1 cellular context compared by ENCODE assay signal in the genomic region with DNA sequence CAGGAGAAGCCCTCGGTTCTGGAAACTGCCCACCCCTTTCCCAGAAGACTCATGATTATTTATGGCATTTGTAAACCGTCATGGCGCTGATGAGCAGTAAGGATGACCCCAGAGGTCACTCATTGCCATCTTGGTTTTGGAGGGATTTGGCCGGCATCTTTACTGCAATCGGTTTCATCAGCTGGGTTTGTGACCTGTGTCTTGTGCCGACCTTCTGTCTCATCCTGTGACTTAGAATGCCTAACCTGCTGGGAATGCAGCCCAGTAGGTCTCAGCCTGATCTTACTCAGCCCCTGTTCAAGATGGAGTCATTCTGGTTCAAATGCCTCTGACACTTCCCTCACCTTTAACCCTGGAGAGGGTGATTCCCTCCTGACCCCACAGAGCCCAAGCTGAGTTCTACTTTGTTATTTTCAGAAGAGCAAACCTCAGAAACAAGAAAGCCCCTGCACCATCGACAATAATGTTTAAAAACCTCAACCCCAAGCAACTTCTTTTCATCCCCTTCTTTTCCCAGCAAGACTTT.
A peak's percentile ranks its signal among the peaks of the same experiment; 100 is the strongest.
TF ChIP-seq lines count a peak whose summit lies in the region.

No MANE protein-coding gene starts in this region.

TF ChIP-seq in K562, 482 proteins besides CTCF, POLR2A, EP300 and RAD21 (continued from another document and continues in another):
- TF ChIP-seq WHSC1 (IDR thresholded peaks at IDR 0.05; ENCODE audit: low read length) (no peak), CEBPG (CRISPR knock-in tag; IDR thresholded peaks at IDR 0.05) (peak; percentile 87), CEBPG (tag; conservative IDR thresholded peaks at IDR 0.05 in 1 of 2, IDR thresholded peaks at IDR 0.05 in 1 of 2) (peak; percentile 60 to 91), ZNF239 (CRISPR knock-in tag; IDR thresholded peaks at IDR 0.05) (peak; percentile 90), GABPB2 (CRISPR knock-in tag; conservative IDR thresholded peaks at IDR 0.05) (peak; percentile 53; the same call in 1 of the 2 replicates), PHTF2 (CRISPR knock-in tag; IDR thresholded peaks at IDR 0.05) (0 out of 2 replicates have a peak, but pooled peaks have one; percentile 71), TSC22D4 (tag; IDR thresholded peaks at IDR 0.05) (no peak), C11orf30 (IDR thresholded peaks at IDR 0.05; ENCODE audit: low read depth) (no peak), NFRKB (IDR thresholded peaks at IDR 0.05; ENCODE audit: low read depth) (peak; percentile 60; the same call in 1 of the 2 replicates), SMARCA5 (IDR thresholded peaks at IDR 0.05) (no peak), ZZZ3 (IDR thresholded peaks at IDR 0.05) (no peak), PHB (CRISPR knock-in tag; IDR thresholded peaks at IDR 0.05) (0 out of 2 replicates have a peak, but pooled peaks have one; percentile 26), ZNF76 (CRISPR knock-in tag; IDR thresholded peaks at IDR 0.05; ENCODE audit: borderline replicate concordance) (peak; percentile 98), CXXC5 (CRISPR knock-in tag; IDR thresholded peaks at IDR 0.05) (peak; percentile 91), KDM1A (IDR thresholded peaks at IDR 0.05) (no peak; a peak in 1 of 4 replicates), CREBBP (IDR thresholded peaks at IDR 0.05; ENCODE audit: low read depth, low read length) (no peak), ZBTB7A (IDR thresholded peaks at IDR 0.05; ENCODE audit: borderline replicate concordance, control insufficient read depth, low read depth, low read length) (no peak), GABPA (tag; conservative IDR thresholded peaks at IDR 0.05; ENCODE audit: low read depth) (peak; percentile 61), BRCA1 (IDR thresholded peaks at IDR 0.05) (no peak), BRCA1 (CRISPR knock-in tag; IDR thresholded peaks at IDR 0.05) (no peak), ILK (tag; IDR thresholded peaks at IDR 0.05; ENCODE audit: borderline replicate concordance, low read depth) (peak; percentile 65; the same call in 1 of the 2 replicates), NONO (IDR thresholded peaks at IDR 0.05; ENCODE audit: low read depth in 2 of 2, low read length in 1 of 2) (no peak), ELF2 (CRISPR knock-in tag; IDR thresholded peaks at IDR 0.05) (no peak), ZNF134 (CRISPR knock-in tag; conservative IDR thresholded peaks at IDR 0.05) (peak; percentile 72; the same call in 1 of the 2 replicates), TGIF2 (CRISPR knock-in tag; IDR thresholded peaks at IDR 0.05) (no peak), ATF7 (IDR thresholded peaks at IDR 0.05) (peak; percentile 76), MTA3 (IDR thresholded peaks at IDR 0.05; ENCODE audit: borderline replicate concordance) (no peak), MYC (IDR thresholded peaks at IDR 0.05; ENCODE audit: low read depth, low read length) (0 out of 2 replicates have a peak, but pooled peaks have one; percentile 30), MYC (CRISPR knock-in tag; IDR thresholded peaks at IDR 0.05; ENCODE audit: borderline replicate concordance, low read depth) (peak; percentile 91; the same call in 1 of the 2 replicates), NCOA6 (IDR thresholded peaks at IDR 0.05) (no peak), SAFB2 (IDR thresholded peaks at IDR 0.05; ENCODE audit: borderline replicate concordance, low read depth, low read length, severe bottlenecking) (no peak), MEF2D (tag; conservative IDR thresholded peaks at IDR 0.05; ENCODE audit: low read depth) (peak; percentile 97), RBM22 (IDR thresholded peaks at IDR 0.05; ENCODE audit: low read depth, low read length, poor library complexity, severe bottlenecking) (no peak), MAFK (IDR thresholded peaks at IDR 0.05; ENCODE audit: low read length) (no peak), EZH2 (IDR thresholded peaks at IDR 0.05; ENCODE audit: borderline replicate concordance, low read depth, low read length) (no peak), RBFOX2 (IDR thresholded peaks at IDR 0.05; ENCODE audit: low read depth, low read length) (no peak)
- TF ChIP-seq, protein P1, sequence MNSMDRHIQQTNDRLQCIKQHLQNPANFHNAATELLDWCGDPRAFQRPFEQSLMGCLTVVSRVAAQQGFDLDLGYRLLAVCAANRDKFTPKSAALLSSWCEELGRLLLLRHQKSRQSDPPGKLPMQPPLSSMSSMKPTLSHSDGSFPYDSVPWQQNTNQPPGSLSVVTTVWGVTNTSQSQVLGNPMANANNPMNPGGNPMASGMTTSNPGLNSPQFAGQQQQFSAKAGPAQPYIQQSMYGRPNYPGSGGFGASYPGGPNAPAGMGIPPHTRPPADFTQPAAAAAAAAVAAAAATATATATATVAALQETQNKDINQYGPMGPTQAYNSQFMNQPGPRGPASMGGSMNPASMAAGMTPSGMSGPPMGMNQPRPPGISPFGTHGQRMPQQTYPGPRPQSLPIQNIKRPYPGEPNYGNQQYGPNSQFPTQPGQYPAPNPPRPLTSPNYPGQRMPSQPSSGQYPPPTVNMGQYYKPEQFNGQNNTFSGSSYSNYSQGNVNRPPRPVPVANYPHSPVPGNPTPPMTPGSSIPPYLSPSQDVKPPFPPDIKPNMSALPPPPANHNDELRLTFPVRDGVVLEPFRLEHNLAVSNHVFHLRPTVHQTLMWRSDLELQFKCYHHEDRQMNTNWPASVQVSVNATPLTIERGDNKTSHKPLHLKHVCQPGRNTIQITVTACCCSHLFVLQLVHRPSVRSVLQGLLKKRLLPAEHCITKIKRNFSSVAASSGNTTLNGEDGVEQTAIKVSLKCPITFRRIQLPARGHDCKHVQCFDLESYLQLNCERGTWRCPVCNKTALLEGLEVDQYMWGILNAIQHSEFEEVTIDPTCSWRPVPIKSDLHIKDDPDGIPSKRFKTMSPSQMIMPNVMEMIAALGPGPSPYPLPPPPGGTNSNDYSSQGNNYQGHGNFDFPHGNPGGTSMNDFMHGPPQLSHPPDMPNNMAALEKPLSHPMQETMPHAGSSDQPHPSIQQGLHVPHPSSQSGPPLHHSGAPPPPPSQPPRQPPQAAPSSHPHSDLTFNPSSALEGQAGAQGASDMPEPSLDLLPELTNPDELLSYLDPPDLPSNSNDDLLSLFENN (IDR thresholded peaks at IDR 0.05; ENCODE audit: low read depth in 2 of 2, low read length in 2 of 2): no peak
- TF ChIP-seq, protein P2, sequence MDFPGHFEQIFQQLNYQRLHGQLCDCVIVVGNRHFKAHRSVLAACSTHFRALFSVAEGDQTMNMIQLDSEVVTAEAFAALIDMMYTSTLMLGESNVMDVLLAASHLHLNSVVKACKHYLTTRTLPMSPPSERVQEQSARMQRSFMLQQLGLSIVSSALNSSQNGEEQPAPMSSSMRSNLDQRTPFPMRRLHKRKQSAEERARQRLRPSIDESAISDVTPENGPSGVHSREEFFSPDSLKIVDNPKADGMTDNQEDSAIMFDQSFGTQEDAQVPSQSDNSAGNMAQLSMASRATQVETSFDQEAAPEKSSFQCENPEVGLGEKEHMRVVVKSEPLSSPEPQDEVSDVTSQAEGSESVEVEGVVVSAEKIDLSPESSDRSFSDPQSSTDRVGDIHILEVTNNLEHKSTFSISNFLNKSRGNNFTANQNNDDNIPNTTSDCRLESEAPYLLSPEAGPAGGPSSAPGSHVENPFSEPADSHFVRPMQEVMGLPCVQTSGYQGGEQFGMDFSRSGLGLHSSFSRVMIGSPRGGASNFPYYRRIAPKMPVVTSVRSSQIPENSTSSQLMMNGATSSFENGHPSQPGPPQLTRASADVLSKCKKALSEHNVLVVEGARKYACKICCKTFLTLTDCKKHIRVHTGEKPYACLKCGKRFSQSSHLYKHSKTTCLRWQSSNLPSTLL (IDR thresholded peaks at IDR 0.05): no peak
- TF ChIP-seq, protein P3, sequence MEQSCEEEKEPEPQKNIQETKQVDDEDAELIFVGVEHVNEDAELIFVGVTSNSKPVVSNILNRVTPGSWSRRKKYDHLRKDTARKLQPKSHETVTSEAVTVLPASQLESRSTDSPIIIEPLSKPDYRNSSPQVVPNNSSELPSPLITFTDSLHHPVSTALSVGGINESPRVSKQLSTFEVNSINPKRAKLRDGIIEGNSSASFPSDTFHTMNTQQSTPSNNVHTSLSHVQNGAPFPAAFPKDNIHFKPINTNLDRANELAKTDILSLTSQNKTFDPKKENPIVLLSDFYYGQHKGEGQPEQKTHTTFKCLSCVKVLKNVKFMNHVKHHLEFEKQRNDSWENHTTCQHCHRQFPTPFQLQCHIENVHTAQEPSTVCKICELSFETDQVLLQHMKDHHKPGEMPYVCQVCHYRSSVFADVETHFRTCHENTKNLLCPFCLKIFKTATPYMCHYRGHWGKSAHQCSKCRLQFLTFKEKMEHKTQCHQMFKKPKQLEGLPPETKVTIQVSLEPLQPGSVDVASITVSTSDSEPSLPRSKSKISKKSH (CRISPR knock-in tag; IDR thresholded peaks at IDR 0.05): no peak
- TF ChIP-seq, protein P4, sequence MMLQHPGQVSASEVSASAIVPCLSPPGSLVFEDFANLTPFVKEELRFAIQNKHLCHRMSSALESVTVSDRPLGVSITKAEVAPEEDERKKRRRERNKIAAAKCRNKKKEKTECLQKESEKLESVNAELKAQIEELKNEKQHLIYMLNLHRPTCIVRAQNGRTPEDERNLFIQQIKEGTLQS (IDR thresholded peaks at IDR 0.05): peak; percentile 86
- TF ChIP-seq, protein P4 (CRISPR knock-in tag; conservative IDR thresholded peaks at IDR 0.05): no peak
- TF ChIP-seq, protein P5, sequence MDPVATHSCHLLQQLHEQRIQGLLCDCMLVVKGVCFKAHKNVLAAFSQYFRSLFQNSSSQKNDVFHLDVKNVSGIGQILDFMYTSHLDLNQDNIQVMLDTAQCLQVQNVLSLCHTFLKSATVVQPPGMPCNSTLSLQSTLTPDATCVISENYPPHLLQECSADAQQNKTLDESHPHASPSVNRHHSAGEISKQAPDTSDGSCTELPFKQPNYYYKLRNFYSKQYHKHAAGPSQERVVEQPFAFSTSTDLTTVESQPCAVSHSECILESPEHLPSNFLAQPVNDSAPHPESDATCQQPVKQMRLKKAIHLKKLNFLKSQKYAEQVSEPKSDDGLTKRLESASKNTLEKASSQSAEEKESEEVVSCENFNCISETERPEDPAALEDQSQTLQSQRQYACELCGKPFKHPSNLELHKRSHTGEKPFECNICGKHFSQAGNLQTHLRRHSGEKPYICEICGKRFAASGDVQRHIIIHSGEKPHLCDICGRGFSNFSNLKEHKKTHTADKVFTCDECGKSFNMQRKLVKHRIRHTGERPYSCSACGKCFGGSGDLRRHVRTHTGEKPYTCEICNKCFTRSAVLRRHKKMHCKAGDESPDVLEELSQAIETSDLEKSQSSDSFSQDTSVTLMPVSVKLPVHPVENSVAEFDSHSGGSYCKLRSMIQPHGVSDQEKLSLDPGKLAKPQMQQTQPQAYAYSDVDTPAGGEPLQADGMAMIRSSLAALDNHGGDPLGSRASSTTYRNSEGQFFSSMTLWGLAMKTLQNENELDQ (CRISPR knock-in tag; IDR thresholded peaks at IDR 0.05; ENCODE audit: borderline replicate concordance): no peak
- TF ChIP-seq, protein P6, sequence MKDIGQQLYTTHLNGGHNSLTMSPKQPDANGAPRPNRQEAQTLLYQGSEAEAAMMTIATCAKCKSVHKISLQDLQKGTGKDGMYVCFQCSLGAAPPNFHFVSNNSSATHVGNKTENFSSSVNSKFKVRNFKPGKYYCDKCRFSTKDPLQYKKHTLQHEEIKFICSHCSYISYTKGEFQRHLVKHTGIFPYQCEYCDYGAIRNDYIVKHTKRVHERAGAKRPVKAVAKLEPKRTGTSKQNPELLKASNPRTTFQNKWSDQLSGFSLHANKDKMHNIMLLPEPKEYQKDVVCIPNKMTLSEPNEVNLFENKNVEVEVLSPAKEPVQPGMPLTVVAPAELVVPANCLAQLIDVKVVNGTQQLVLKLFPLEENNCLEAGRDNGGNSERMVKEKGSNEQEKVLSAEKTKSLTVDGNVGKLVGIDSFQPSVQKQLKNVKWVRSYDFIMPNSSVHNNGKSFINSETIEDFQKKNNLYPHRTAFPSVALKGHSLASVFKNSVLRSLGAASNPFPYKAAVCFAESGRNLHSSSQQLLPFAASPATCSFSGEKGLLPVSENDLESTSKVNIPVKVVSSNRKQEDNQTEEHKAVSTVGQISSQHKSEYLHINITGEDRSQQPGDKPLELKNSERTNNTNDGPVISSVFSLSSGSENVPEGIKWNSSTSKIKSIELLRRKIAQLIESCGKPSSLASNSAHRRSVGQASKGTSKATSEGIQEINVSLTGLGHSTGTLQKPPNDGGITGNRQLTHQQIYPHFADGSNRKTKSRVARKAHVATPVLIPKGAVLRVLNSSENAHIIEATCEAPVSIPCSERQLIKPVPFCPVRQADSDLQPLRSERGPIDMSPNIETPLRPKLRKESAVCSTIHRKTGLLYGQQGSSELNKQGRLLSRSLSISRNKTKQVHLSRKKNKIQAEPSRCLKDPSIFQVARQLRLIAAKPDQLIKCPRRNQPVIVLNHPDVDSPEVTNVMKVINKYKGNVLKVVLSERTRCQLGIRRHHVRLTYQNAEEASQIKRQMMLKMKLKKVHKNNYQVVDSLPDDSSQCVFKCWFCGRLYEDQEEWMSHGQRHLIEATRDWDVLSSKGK (CRISPR knock-in tag; IDR thresholded peaks at IDR 0.05): no peak
- TF ChIP-seq, protein P7, sequence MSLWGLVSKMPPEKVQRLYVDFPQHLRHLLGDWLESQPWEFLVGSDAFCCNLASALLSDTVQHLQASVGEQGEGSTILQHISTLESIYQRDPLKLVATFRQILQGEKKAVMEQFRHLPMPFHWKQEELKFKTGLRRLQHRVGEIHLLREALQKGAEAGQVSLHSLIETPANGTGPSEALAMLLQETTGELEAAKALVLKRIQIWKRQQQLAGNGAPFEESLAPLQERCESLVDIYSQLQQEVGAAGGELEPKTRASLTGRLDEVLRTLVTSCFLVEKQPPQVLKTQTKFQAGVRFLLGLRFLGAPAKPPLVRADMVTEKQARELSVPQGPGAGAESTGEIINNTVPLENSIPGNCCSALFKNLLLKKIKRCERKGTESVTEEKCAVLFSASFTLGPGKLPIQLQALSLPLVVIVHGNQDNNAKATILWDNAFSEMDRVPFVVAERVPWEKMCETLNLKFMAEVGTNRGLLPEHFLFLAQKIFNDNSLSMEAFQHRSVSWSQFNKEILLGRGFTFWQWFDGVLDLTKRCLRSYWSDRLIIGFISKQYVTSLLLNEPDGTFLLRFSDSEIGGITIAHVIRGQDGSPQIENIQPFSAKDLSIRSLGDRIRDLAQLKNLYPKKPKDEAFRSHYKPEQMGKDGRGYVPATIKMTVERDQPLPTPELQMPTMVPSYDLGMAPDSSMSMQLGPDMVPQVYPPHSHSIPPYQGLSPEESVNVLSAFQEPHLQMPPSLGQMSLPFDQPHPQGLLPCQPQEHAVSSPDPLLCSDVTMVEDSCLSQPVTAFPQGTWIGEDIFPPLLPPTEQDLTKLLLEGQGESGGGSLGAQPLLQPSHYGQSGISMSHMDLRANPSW (CRISPR knock-in tag; IDR thresholded peaks at IDR 0.05): no peak
- TF ChIP-seq, protein P8, sequence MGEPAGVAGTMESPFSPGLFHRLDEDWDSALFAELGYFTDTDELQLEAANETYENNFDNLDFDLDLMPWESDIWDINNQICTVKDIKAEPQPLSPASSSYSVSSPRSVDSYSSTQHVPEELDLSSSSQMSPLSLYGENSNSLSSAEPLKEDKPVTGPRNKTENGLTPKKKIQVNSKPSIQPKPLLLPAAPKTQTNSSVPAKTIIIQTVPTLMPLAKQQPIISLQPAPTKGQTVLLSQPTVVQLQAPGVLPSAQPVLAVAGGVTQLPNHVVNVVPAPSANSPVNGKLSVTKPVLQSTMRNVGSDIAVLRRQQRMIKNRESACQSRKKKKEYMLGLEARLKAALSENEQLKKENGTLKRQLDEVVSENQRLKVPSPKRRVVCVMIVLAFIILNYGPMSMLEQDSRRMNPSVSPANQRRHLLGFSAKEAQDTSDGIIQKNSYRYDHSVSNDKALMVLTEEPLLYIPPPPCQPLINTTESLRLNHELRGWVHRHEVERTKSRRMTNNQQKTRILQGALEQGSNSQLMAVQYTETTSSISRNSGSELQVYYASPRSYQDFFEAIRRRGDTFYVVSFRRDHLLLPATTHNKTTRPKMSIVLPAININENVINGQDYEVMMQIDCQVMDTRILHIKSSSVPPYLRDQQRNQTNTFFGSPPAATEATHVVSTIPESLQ (CRISPR knock-in tag; IDR thresholded peaks at IDR 0.05): no peak
